ENCODE assay signal across 10 cellular contexts in genomic region chr2:28626891-28627421, GRCh38.
DNase-seq lines count a peak whose midpoint lies in the region; ATAC-seq and TF ChIP-seq lines count a peak whose summit lies in the region.
"Had no signal": no experiment of that assay in that cellular context is flagged by ENCODE, and none has a peak within 500 bp of the region (broad histone marks: within the 10 kb centered on the region; RNA-seq: fewer than 3 reads in every experiment).

No MANE protein-coding gene starts in this region.

- H3K4me1 Mint-ChIP-seq in CD4-positive, CD25-positive, alpha-beta regulatory T cell, result peaks cover 7 to 65% (median 36%) of the 10 kb centered on the region in 4 donors

- no peak for DNase-seq in CD4-positive, CD25-positive, alpha-beta regulatory T cell
- DNase-seq in cardiac septum (ENCODE audit: low spot score) (peak; percentile 47), prostate gland (ENCODE audit: low spot score) (no peak), NCI-H2171 (lab: John Stamatoyannopoulos, UW) (no peak), inferior parietal cortex (ENCODE audit: extremely low spot score) (no peak), SK-N-DZ (ENCODE audit: low spot score) (no peak), kidney tubule cell (ENCODE audit: low spot score) (no peak)
- DNase-seq: DMS153, H9 had no signal

- WGBS in prostate gland, result 62% methylated on average over 7 of the region's 7 CpGs

- no peaks in the 10 kb centered on the region for H3K27me3 Mint-ChIP-seq in CD4-positive, CD25-positive, alpha-beta regulatory T cell

- no peak overlapping the region for H3K27ac ChIP-seq in CD4-positive, CD25-positive, alpha-beta regulatory T cell (ENCODE audit: insufficient read depth, low read length, poor library complexity, severe bottlenecking)
- H3K27ac ChIP-seq in prostate gland, result peak overlapping the region; percentile 84 to 90

- H3K27ac Mint-ChIP-seq in CD4-positive, CD25-positive, alpha-beta regulatory T cell, result peak overlapping the region in 2 of 3 donors; percentile 90 to 100

- TF ChIP-seq POLR2A in prostate gland (IDR thresholded peaks at IDR 0.05), result no peak

- H3K27me3 ChIP-seq in CD4-positive, CD25-positive, alpha-beta regulatory T cell (ENCODE audit: control insufficient read depth, insufficient read depth, low read length), result no peaks in the 10 kb centered on the region
- H3K27me3 ChIP-seq in prostate gland (replicated peaks; ENCODE audit: insufficient read depth), result no peaks in the 10 kb centered on the region

- no peaks in the 10 kb centered on the region for H3K36me3 ChIP-seq in CD4-positive, CD25-positive, alpha-beta regulatory T cell (ENCODE audit: control insufficient read depth, insufficient read depth, low read length)
- H3K36me3 ChIP-seq in prostate gland, result no peaks in the 10 kb centered on the region

- H3K4me3 ChIP-seq in CD4-positive, CD25-positive, alpha-beta regulatory T cell (ENCODE audit: low read depth, low read length), result no peak overlapping the region
- no peak overlapping the region for H3K4me3 ChIP-seq in prostate gland

- no peaks in the 10 kb centered on the region for H3K9me3 ChIP-seq in CD4-positive, CD25-positive, alpha-beta regulatory T cell (ENCODE audit: control insufficient read depth in 2 of 2, low read length in 2 of 2)
- no peaks in the 10 kb centered on the region for H3K9me3 ChIP-seq in prostate gland

- intact Hi-C loops in cardiac septum (cut with DNase I), result no loop called here
- intact Hi-C loops in prostate gland (cut with DNase I), result loop anchor here (5.0 kb wide), 2 partner anchors 35 to 125 kb away; partner anchors contain the start of gene PPP1CB

- H3K36me3 Mint-ChIP-seq in CD4-positive, CD25-positive, alpha-beta regulatory T cell, result peaks cover 3% of the 10 kb centered on the region

- H3K4me3 Mint-ChIP-seq in CD4-positive, CD25-positive, alpha-beta regulatory T cell, result peak overlapping the region in 2 of 4 donors; percentile 15 to 21
- H3K4me3 Mint-ChIP-seq: H9 had no signal

- peaks cover 43% of the 10 kb centered on the region for H3K4me1 ChIP-seq in CD4-positive, CD25-positive, alpha-beta regulatory T cell (ENCODE audit: control insufficient read depth, insufficient read depth, low read length, poor library complexity, severe bottlenecking)
- H3K4me1 ChIP-seq in prostate gland (replicated peaks), result no peaks in the 10 kb centered on the region

- no peak for ATAC-seq in CD4-positive, CD25-positive, alpha-beta regulatory T cell (ENCODE audit: low read depth in 2 of 2)
- ATAC-seq in SK-N-SH treated with all-trans-retinoic acid at 6 μM for 48 hours, result peak; percentile 56

- no peak for TF ChIP-seq CTCF in prostate gland (IDR thresholded peaks at IDR 0.05)

- no peaks in the 10 kb centered on the region for H3K9me3 Mint-ChIP-seq in CD4-positive, CD25-positive, alpha-beta regulatory T cell
- H3K9me3 Mint-ChIP-seq: H9 had no signal

TF ChIP-seq in SK-N-SH treated with all-trans-retinoic acid at 6 μM for 48 hours, 23 proteins besides CTCF, POLR2A, EP300 and RAD21:
- TF ChIP-seq ZNF565 (CRISPR knock-in tag; conservative IDR thresholded peaks at IDR 0.05; ENCODE audit: low read depth) (no peak), RARB (CRISPR knock-in tag; IDR thresholded peaks at IDR 0.05) (no peak), ZFP30 (CRISPR knock-in tag; IDR thresholded peaks at IDR 0.05) (no peak), ZNF70 (CRISPR knock-in tag; IDR thresholded peaks at IDR 0.05) (no peak), ARNTL (CRISPR knock-in tag; IDR thresholded peaks at IDR 0.05; ENCODE audit: borderline replicate concordance, low read depth) (no peak), TSHZ2 (CRISPR knock-in tag; IDR thresholded peaks at IDR 0.05) (no peak), CSDC2 (CRISPR knock-in tag; IDR thresholded peaks at IDR 0.05) (no peak), POU6F1 (CRISPR knock-in tag; IDR thresholded peaks at IDR 0.05; ENCODE audit: borderline replicate concordance, low read depth) (no peak), CREB5 (CRISPR knock-in tag; IDR thresholded peaks at IDR 0.05; ENCODE audit: low read depth) (no peak), ZNF8 (CRISPR knock-in tag; IDR thresholded peaks at IDR 0.05) (no peak), PATZ1 (CRISPR knock-in tag; IDR thresholded peaks at IDR 0.05; ENCODE audit: borderline replicate concordance) (no peak), GLIS3 (CRISPR knock-in tag; IDR thresholded peaks at IDR 0.05) (no peak), ZC3H10 (CRISPR knock-in tag; IDR thresholded peaks at IDR 0.05) (no peak), ISL1 (CRISPR knock-in tag; IDR thresholded peaks at IDR 0.05) (no peak), BACH2 (CRISPR knock-in tag; IDR thresholded peaks at IDR 0.05; ENCODE audit: borderline replicate concordance) (no peak), OSR1 (CRISPR knock-in tag; IDR thresholded peaks at IDR 0.05) (no peak)
